3 cellular contexts compared by ENCODE assay signal in the genomic region with DNA sequence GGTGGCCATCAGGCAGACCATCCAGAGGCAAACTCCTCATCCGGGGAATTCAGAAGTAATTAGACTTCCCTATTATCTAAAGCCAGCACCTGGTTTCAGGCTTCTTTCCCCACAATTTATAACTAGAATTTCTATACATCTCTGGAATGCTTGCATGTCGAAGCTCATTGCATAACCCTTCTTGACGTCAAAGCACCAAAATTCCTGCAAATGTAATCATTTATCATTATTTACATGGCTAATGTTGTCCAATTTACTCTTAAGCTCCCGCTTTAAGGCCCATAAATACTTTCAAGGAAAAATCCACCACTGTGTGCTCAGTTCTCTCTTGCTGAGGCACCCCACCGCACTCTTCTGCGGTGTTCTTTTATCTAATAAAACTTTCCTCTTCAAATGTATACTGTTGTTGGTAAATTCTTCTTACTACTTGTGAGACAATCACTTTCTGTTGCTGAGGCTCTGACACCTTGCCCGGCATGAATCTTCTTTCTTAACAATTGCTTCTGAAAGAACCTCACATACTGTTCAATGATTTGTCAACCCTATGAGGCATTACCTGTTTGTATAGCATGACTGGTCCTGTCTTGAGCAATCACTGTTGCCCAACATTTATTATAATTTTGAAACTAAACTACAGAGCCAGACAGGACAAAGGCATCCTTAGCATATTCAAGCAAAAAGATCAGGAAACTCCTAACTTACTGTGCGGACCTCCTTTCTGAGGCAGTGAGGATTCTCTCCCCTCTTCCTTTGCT.
TF ChIP-seq lines count a peak whose summit lies in the region.

No MANE protein-coding gene starts in this region.

TF ChIP-seq in A549, 52 proteins besides CTCF, POLR2A, EP300 and RAD21:
- TF ChIP-seq ZNF302 (CRISPR knock-in tag; IDR thresholded peaks at IDR 0.05) (no peak), FOSL2 (IDR thresholded peaks at IDR 0.05) (peak; percentile 92), FOSL2 (CRISPR knock-in tag; IDR thresholded peaks at IDR 0.05) (peak; percentile 99), HOXB5 (CRISPR knock-in tag; IDR thresholded peaks at IDR 0.05) (peak; percentile 57; the same call in 1 of the 2 replicates), CHD4 (IDR thresholded peaks at IDR 0.05; ENCODE audit: borderline replicate concordance) (no peak), JUNB (IDR thresholded peaks at IDR 0.05) (peak; percentile 93), ZC3H11A (IDR thresholded peaks at IDR 0.05) (no peak), RCOR1 (IDR thresholded peaks at IDR 0.05; ENCODE audit: low read depth, low read length) (no peak), HES2 (IDR thresholded peaks at IDR 0.05) (peak; percentile 100), CEBPB (IDR thresholded peaks at IDR 0.05) (peak; percentile 100), HOXB13 (CRISPR knock-in tag; IDR thresholded peaks at IDR 0.05; ENCODE audit: low read depth) (peak; percentile 23; the same call in 1 of the 2 replicates), JUN (IDR thresholded peaks at IDR 0.05) (peak; percentile 81 to 94), GATA3 (IDR thresholded peaks at IDR 0.05; ENCODE audit: borderline replicate concordance) (peak; percentile 77), SMC3 (IDR thresholded peaks at IDR 0.05) (peak; percentile 56)
- TF ChIP-seq, protein P1, sequence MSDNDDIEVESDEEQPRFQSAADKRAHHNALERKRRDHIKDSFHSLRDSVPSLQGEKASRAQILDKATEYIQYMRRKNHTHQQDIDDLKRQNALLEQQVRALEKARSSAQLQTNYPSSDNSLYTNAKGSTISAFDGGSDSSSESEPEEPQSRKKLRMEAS (IDR thresholded peaks at IDR 0.05), result peak; percentile 21; the same call in 1 of the 2 replicates
- TF ChIP-seq, protein P2, sequence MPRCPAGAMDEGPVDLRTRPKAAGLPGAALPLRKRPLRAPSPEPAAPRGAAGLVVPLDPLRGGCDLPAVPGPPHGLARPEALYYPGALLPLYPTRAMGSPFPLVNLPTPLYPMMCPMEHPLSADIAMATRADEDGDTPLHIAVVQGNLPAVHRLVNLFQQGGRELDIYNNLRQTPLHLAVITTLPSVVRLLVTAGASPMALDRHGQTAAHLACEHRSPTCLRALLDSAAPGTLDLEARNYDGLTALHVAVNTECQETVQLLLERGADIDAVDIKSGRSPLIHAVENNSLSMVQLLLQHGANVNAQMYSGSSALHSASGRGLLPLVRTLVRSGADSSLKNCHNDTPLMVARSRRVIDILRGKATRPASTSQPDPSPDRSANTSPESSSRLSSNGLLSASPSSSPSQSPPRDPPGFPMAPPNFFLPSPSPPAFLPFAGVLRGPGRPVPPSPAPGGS (IDR thresholded peaks at IDR 0.05), result peak; percentile 96

TF ChIP-seq in K562, 482 proteins besides CTCF, POLR2A, EP300 and RAD21:
- TF ChIP-seq CEBPB (tag; IDR thresholded peaks at IDR 0.05), result 0 out of 2 replicates have a peak, but pooled peaks have one; percentile 25
- no peak for TF ChIP-seq CEBPG (CRISPR knock-in tag; IDR thresholded peaks at IDR 0.05)
- TF ChIP-seq CEBPG (tag; conservative IDR thresholded peaks at IDR 0.05 in 1 of 2, IDR thresholded peaks at IDR 0.05 in 1 of 2), result peak in 1 of 2 experiments; percentile 42; a peak in 2 of 4 replicates
- TF ChIP-seq SPI1 (IDR thresholded peaks at IDR 0.05; ENCODE audit: borderline replicate concordance, low read depth, low read length), result no peak

TF ChIP-seq in HepG2, 621 proteins besides CTCF, POLR2A, EP300 and RAD21:
- TF ChIP-seq HDAC6 (IDR thresholded peaks at IDR 0.05; ENCODE audit: low read depth, low read length), result no peak
- TF ChIP-seq, protein P3, sequence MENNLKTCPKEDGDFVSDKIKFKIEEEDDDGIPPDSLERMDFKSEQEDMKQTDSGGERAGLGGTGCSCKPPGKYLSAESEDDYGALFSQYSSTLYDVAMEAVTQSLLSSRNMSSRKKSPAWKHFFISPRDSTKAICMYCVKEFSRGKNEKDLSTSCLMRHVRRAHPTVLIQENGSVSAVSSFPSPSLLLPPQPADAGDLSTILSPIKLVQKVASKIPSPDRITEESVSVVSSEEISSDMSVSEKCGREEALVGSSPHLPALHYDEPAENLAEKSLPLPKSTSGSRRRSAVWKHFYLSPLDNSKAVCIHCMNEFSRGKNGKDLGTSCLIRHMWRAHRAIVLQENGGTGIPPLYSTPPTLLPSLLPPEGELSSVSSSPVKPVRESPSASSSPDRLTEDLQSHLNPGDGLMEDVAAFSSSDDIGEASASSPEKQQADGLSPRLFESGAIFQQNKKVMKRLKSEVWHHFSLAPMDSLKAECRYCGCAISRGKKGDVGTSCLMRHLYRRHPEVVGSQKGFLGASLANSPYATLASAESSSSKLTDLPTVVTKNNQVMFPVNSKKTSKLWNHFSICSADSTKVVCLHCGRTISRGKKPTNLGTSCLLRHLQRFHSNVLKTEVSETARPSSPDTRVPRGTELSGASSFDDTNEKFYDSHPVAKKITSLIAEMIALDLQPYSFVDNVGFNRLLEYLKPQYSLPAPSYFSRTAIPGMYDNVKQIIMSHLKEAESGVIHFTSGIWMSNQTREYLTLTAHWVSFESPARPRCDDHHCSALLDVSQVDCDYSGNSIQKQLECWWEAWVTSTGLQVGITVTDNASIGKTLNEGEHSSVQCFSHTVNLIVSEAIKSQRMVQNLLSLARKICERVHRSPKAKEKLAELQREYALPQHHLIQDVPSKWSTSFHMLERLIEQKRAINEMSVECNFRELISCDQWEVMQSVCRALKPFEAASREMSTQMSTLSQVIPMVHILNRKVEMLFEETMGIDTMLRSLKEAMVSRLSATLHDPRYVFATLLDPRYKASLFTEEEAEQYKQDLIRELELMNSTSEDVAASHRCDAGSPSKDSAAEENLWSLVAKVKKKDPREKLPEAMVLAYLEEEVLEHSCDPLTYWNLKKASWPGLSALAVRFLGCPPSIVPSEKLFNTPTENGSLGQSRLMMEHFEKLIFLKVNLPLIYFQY (CRISPR knock-in tag; IDR thresholded peaks at IDR 0.05; ENCODE audit: borderline replicate concordance), result no peak
- TF ChIP-seq FOSL2 (CRISPR knock-in tag; IDR thresholded peaks at IDR 0.05), result peak; percentile 39; the same call in 1 of the 2 replicates
- TF ChIP-seq, protein P4, sequence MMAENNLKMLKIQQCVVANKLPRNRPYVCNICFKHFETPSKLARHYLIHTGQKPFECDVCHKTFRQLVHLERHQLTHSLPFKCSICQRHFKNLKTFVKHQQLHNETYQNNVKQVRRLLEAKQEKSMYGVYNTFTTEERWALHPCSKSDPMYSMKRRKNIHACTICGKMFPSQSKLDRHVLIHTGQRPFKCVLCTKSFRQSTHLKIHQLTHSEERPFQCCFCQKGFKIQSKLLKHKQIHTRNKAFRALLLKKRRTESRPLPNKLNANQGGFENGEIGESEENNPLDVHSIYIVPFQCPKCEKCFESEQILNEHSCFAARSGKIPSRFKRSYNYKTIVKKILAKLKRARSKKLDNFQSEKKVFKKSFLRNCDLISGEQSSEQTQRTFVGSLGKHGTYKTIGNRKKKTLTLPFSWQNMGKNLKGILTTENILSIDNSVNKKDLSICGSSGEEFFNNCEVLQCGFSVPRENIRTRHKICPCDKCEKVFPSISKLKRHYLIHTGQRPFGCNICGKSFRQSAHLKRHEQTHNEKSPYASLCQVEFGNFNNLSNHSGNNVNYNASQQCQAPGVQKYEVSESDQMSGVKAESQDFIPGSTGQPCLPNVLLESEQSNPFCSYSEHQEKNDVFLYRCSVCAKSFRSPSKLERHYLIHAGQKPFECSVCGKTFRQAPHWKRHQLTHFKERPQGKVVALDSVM (CRISPR knock-in tag; IDR thresholded peaks at IDR 0.05), result no peak
- peak; percentile 13; the same call in 1 of the 2 replicates for TF ChIP-seq CEBPG (CRISPR knock-in tag; IDR thresholded peaks at IDR 0.05)
- no peak for TF ChIP-seq MTA1 (CRISPR knock-in tag; IDR thresholded peaks at IDR 0.05; ENCODE audit: borderline replicate concordance)
- no peak for TF ChIP-seq ZMYM3 (CRISPR knock-in tag; IDR thresholded peaks at IDR 0.05)
- peak; percentile 90; the same call in 1 of the 2 replicates for TF ChIP-seq CEBPB (IDR thresholded peaks at IDR 0.05; ENCODE audit: borderline replicate concordance, low read depth, low read length)
- no peak for TF ChIP-seq FOXM1 (CRISPR knock-in tag; IDR thresholded peaks at IDR 0.05)
- TF ChIP-seq FIP1L1 (IDR thresholded peaks at IDR 0.05; ENCODE audit: borderline replicate concordance, insufficient read depth, low read depth, low read length), result no peak
- no peak for TF ChIP-seq MTF1 (CRISPR knock-in tag; IDR thresholded peaks at IDR 0.05)
- TF ChIP-seq ZNF280D (CRISPR knock-in tag; IDR thresholded peaks at IDR 0.05), result no peak
- TF ChIP-seq ZMAT3 (CRISPR knock-in tag; conservative IDR thresholded peaks at IDR 0.05), result no peak
- TF ChIP-seq ZFX (CRISPR knock-in tag; IDR thresholded peaks at IDR 0.05; ENCODE audit: low read depth), result no peak
- no peak for TF ChIP-seq PHF21A (CRISPR knock-in tag; IDR thresholded peaks at IDR 0.05)
